8 cellular contexts compared by ENCODE assay signal in genomic region chr20:10427060-10427692, GRCh38. TPM values are rescaled to one million over a fixed set of nuclear protein-coding genes. Genes with fewer than 3 reads are reported as not detected.
DNase-seq lines count a peak whose midpoint lies in the region; ATAC-seq, FAIRE-seq and TF ChIP-seq lines count a peak whose summit lies in the region.

No MANE protein-coding gene starts in this region.

- no peaks in the 10 kb centered on the region for H3K9me3 Mint-ChIP-seq in activated T-cell treated with anti-CD3 and anti-CD28 coated beads, Interleukin-2, amount 50 U/mL, for 72 hours

- H4K91ac ChIP-seq in trophoblast cell (ENCODE audit: low read depth, low read length), result no peak overlapping the region

- H3K9ac ChIP-seq in trophoblast cell (ENCODE audit: low read length), result no peak overlapping the region

- TF ChIP-seq CTCF in foreskin keratinocyte (conservative IDR thresholded peaks at IDR 0.05), result peak; percentile 87

- H3K4me1 ChIP-seq in foreskin keratinocyte, result peaks cover 11% of the 10 kb centered on the region
- no peaks in the 10 kb centered on the region for H3K4me1 ChIP-seq in trophoblast cell (ENCODE audit: control insufficient read depth in 1 of 2, insufficient read depth in 2 of 2, low read length in 2 of 2)

- no peak overlapping the region for H2BK5ac ChIP-seq in trophoblast cell (ENCODE audit: low read depth, low read length, poor library complexity)

- H3K4me2 ChIP-seq in trophoblast cell (ENCODE audit: low read length), result no peak overlapping the region

- no peak overlapping the region for H2AFZ ChIP-seq in trophoblast cell (ENCODE audit: insufficient read depth, low read length, poor library complexity)

- H2AK5ac ChIP-seq in trophoblast cell (ENCODE audit: low read length), result no peak overlapping the region

- DNase-seq in AG08396 (ENCODE audit: low spot score) (peak; percentile 58), GM12891 (ENCODE audit: insufficient read length, low spot score) (no peak), NCI-H460 (ENCODE audit: extremely low read depth, low read depth) (peak; percentile 43), foreskin keratinocyte (peak; percentile 22 to 52), trophoblast cell (peak; percentile 44 to 72)
- peak; percentile 35 to 43 for DNase-seq in activated T-cell treated with anti-CD3 and anti-CD28 coated beads, Interleukin-2, amount 50 U/mL, for 72 hours

- H3K4me3 Mint-ChIP-seq in activated T-cell treated with anti-CD3 and anti-CD28 coated beads, Interleukin-2, amount 50 U/mL, for 72 hours, result no peak overlapping the region

- FAIRE-seq in GM12891 (lab: Jason Lieb, UNC), result peak; percentile 52

- no peak overlapping the region for H3K4ac ChIP-seq in trophoblast cell (ENCODE audit: low read depth, low read length)

- H3K4me3 ChIP-seq in trophoblast cell (ENCODE audit: low read depth, low read length), result no peak overlapping the region

- H3K9me3 ChIP-seq in trophoblast cell (ENCODE audit: insufficient read depth, low read depth, low read length), result no peaks in the 10 kb centered on the region

- no peaks in the 10 kb centered on the region for H3K27me3 Mint-ChIP-seq in activated T-cell treated with anti-CD3 and anti-CD28 coated beads, Interleukin-2, amount 50 U/mL, for 72 hours (ENCODE audit: low read depth)

- peaks cover 2% of the 10 kb centered on the region for H3K79me2 ChIP-seq in trophoblast cell (ENCODE audit: control insufficient read depth, insufficient read depth, low read length, poor library complexity)

- H4K8ac ChIP-seq in trophoblast cell (ENCODE audit: low read depth, low read length), result no peak overlapping the region

- H2BK120ac ChIP-seq in trophoblast cell (ENCODE audit: insufficient read depth, low read length, poor library complexity), result no peak overlapping the region

- no peaks in the 10 kb centered on the region for H3K79me1 ChIP-seq in trophoblast cell (ENCODE audit: low read length)

- ATAC-seq in activated T-cell treated with anti-CD3 and anti-CD28 coated beads, Interleukin-2, amount 50 U/mL, for 72 hours (replicated peaks in 1 of 2), result no peak
- no peak for ATAC-seq in foreskin keratinocyte
- ATAC-seq in HG02571 (IDR thresholded peaks at IDR 0.05; ENCODE audit: unreplicated experiment), result no peak
- ATAC-seq in GM21786 (IDR thresholded peaks at IDR 0.05; ENCODE audit: unreplicated experiment), result no peak

- H3K27me3 ChIP-seq in foreskin keratinocyte (no peaks in the 10 kb centered on the region), trophoblast cell (ENCODE audit: insufficient read depth, low read length) (no peaks in the 10 kb centered on the region)

- H3K36me3 ChIP-seq in trophoblast cell (ENCODE audit: control insufficient read depth in 1 of 2, insufficient read depth in 2 of 2, low read length in 2 of 2), result peaks cover 3 to 6% of the 10 kb centered on the region in 2 experiments

- H3K27ac ChIP-seq in foreskin keratinocyte (no peak overlapping the region), trophoblast cell (ENCODE audit: low read depth, low read length) (no peak overlapping the region)

- H3K23ac ChIP-seq in trophoblast cell (ENCODE audit: low read length), result no peak overlapping the region

- peak overlapping the region; percentile 83 for H3K27ac Mint-ChIP-seq in activated T-cell treated with anti-CD3 and anti-CD28 coated beads, Interleukin-2, amount 50 U/mL, for 72 hours

- no peak overlapping the region for H2BK12ac ChIP-seq in trophoblast cell (ENCODE audit: low read length)

- H3K14ac ChIP-seq in trophoblast cell (ENCODE audit: low read length), result no peak overlapping the region

- H3K36me3 Mint-ChIP-seq in activated T-cell treated with anti-CD3 and anti-CD28 coated beads, Interleukin-2, amount 50 U/mL, for 72 hours (ENCODE audit: insufficient read depth in 2 of 2), result peaks cover 0 to 3% of the 10 kb centered on the region in 2 donors

- WGBS in trophoblast cell (ENCODE audit: extremely low coverage, insufficient coverage, insufficient read length), result no CpG with 5 or more reads among the region's 3 CpGs

- peaks cover 39% of the 10 kb centered on the region for H3K4me1 Mint-ChIP-seq in activated T-cell treated with anti-CD3 and anti-CD28 coated beads, Interleukin-2, amount 50 U/mL, for 72 hours (ENCODE audit: low read depth)

- no peak overlapping the region for H4K12ac ChIP-seq in trophoblast cell (ENCODE audit: low read depth, low read length)

- no peak for TF ChIP-seq POLR2A in GM12891 (IDR thresholded peaks at IDR 0.05; ENCODE audit: low read depth, low read length)

- H3K18ac ChIP-seq in trophoblast cell (ENCODE audit: low read length), result no peak overlapping the region

TF ChIP-seq in GM12891, 5 proteins besides CTCF, POLR2A, EP300 and RAD21:
- no peak for TF ChIP-seq TAF1 (IDR thresholded peaks at IDR 0.05; ENCODE audit: low read depth, low read length)
- no peak for TF ChIP-seq PAX5 (IDR thresholded peaks at IDR 0.05; ENCODE audit: insufficient read depth, low read length, severe bottlenecking)
- no peak for TF ChIP-seq POLR2AphosphoS5 (IDR thresholded peaks at IDR 0.05; ENCODE audit: low read depth, low read length)
- TF ChIP-seq SPI1 (IDR thresholded peaks at IDR 0.05; ENCODE audit: low read depth, low read length), result no peak
- TF ChIP-seq POU2F2 (IDR thresholded peaks at IDR 0.05; ENCODE audit: low read depth, low read length), result no peak
TF ChIP-seq in GM12891: peak in this region for 0.

RNA-seq across cellular contexts. Expression of gene MKKS, which starts 6.8 kb away (rescaled TPM):
- polyA plus RNA-seq in GM12891 (2012; ENCODE audit: low read depth, missing spikeins), result 3.1 TPM
- total RNA-seq in NCI-H460 (2014; rRNA removed; shearing (Covaris generic)), result 19.3 and 28.7 TPM in 2 replicates
- 15.4 and 19.2 TPM in 2 replicates for polyA plus RNA-seq in NCI-H460 (2014; cell fraction: nucleus; rRNA removed)
- total RNA-seq in activated T-cell treated with anti-CD3 and anti-CD28 coated beads, Interleukin-2, amount 50 U/mL, for 72 hours, result 1 to 10 TPM; 7.7 to 9.0 TPM
- total RNA-seq in foreskin keratinocyte, result 21.5 and 23.3 TPM in 2 replicates
- polyA plus RNA-seq in foreskin keratinocyte, result 15.7 and 16.5 TPM in 2 replicates
- 7.3 and 7.7 TPM in 2 replicates for polyA plus RNA-seq in trophoblast cell (2013)

RNA-seq across cellular contexts. Expression of gene SLX4IP, which starts 7.9 kb away (rescaled TPM):
- 1.8 TPM for polyA plus RNA-seq in GM12891 (2012; ENCODE audit: low read depth, missing spikeins)
- total RNA-seq in NCI-H460 (2014; rRNA removed; shearing (Covaris generic)), result 6.6 and 7.5 TPM in 2 replicates
- 3.7 and 4.1 TPM in 2 replicates for polyA plus RNA-seq in NCI-H460 (2014; cell fraction: nucleus; rRNA removed)
- total RNA-seq in activated T-cell treated with anti-CD3 and anti-CD28 coated beads, Interleukin-2, amount 50 U/mL, for 72 hours, result 10 to 100 TPM in 1 of 2 donors, 1 to 10 TPM in 1; 7.3 to 10.9 TPM
- total RNA-seq in foreskin keratinocyte, result 5.1 and 5.4 TPM in 2 replicates
- polyA plus RNA-seq in foreskin keratinocyte, result 1.3 and 1.4 TPM in 2 replicates
- polyA plus RNA-seq in trophoblast cell (2013), result 2.7 and 3.0 TPM in 2 replicates
